11 cellular contexts compared by ENCODE assay signal in the genomic region with DNA sequence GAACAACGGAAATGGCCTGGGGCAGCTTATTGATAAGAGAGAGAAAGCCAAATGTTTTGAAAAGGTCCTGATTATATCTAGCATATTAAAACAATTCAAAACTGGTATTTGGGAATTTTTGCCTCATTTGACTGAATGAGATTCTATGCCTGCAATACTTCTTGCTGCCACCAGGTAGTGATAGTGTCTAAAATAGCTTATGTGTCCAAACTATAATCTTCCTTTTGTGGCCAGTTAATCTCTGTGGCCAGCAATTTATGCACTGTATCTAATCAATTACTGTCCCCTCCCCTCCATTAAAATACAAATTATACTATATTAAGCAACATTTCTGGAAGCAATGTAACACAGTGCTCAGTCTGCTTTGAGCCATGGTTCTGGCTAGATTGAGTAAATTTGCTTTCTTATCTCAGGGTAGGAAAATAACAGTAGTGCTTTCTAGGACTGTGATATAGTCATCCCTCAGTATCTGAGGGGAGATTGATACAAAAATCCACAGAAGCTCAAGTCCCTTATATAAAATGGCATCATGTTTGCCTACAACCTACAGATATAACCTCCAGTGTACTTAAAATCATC.
A peak's percentile ranks its signal among the peaks of the same experiment; 100 is the strongest.
DNase-seq lines count a peak whose midpoint lies in the region; ATAC-seq and TF ChIP-seq lines count a peak whose summit lies in the region.
"Had no signal": no experiment of that assay in that cellular context is flagged by ENCODE, and none has a peak within 500 bp of the region (broad histone marks: within the 10 kb centered on the region; RNA-seq: fewer than 3 reads in every experiment).

No MANE protein-coding gene starts in this region.

- H3K36me3 ChIP-seq in heart left ventricle (no peaks in the 10 kb centered on the region), esophagus squamous epithelium (no peaks in the 10 kb centered on the region), tibial nerve (no peaks in the 10 kb centered on the region)

- no peak overlapping the region for H3K4me3 ChIP-seq in heart left ventricle
- no peak overlapping the region for H3K4me3 ChIP-seq in esophagus squamous epithelium
- H3K4me3 ChIP-seq in tibial nerve, result no peak overlapping the region

- WGBS in heart left ventricle, 4 donors, result 44 to 52% (median 52%) methylated on average over 1 of the region's 1 CpG
- WGBS in esophagus squamous epithelium, 2 donors, result 60 to 76% methylated on average over 1 of the region's 1 CpG
- WGBS in tibial nerve, 2 donors, result 87 to 92% methylated on average over 1 of the region's 1 CpG

- TF ChIP-seq EP300 in tibial nerve (IDR thresholded peaks at IDR 0.05), result no peak

- TF ChIP-seq POLR2A in heart left ventricle (IDR thresholded peaks at IDR 0.05), result no peak
- TF ChIP-seq POLR2A in esophagus squamous epithelium (IDR thresholded peaks at IDR 0.05), result no peak
- no peak for TF ChIP-seq POLR2A in tibial nerve (IDR thresholded peaks at IDR 0.05)

- no peak overlapping the region for H3K27ac ChIP-seq in heart left ventricle
- H3K27ac ChIP-seq in esophagus squamous epithelium, result no peak overlapping the region
- H3K27ac ChIP-seq in tibial nerve, result no peak overlapping the region

- peaks cover 0 to 22% (median 4%) of the 10 kb centered on the region in 9 donors for H3K27me3 ChIP-seq in heart left ventricle
- H3K27me3 ChIP-seq in esophagus squamous epithelium, result peaks cover 0 to 85% (median 0%) of the 10 kb centered on the region in 4 donors
- peaks cover 0 to 5% of the 10 kb centered on the region in 2 donors for H3K27me3 ChIP-seq in tibial nerve

- intact Hi-C loops in heart left ventricle (cut with DNase I), result loop anchor here in 9 of 10 donors (5.0 to 10.0 kb wide), 6 partner anchors 95 to 198 kb away; no protein-coding TSS in a partner anchor
- intact Hi-C loops in Right ventricle myocardium superior (cut with DNase I), result no loop called here
- intact Hi-C loops in esophagus squamous epithelium (cut with DNase I), result loop anchor here (10.0 kb wide), 1 partner anchor 185 kb away; no protein-coding TSS in a partner anchor

- TF ChIP-seq CTCF in heart left ventricle (IDR thresholded peaks at IDR 0.05) (peak in 8 of 12 donors; percentile 21 to 64 (median 36)), esophagus squamous epithelium (IDR thresholded peaks at IDR 0.05) (peak in 5 of 6 experiments; percentile 23 to 74 (median 29)), tibial nerve (IDR thresholded peaks at IDR 0.05) (peak in 4 of 5 experiments; percentile 7 to 27 (median 20))

- H3K4me1 ChIP-seq in heart left ventricle (peaks cover 0 to 21% (median 9%) of the 10 kb centered on the region in 12 donors), esophagus squamous epithelium (peaks cover 2 to 18% (median 5%) of the 10 kb centered on the region in 3 donors), tibial nerve (peaks cover 0 to 22% (median 10%) of the 10 kb centered on the region in 4 donors)

- H3K9me3 ChIP-seq in heart left ventricle, result peaks cover 0 to 22% (median 7%) of the 10 kb centered on the region in 12 donors
- peaks cover 0 to 11% (median 11%) of the 10 kb centered on the region in 3 donors for H3K9me3 ChIP-seq in esophagus squamous epithelium
- peaks cover 0 to 31% (median 6%) of the 10 kb centered on the region in 4 donors for H3K9me3 ChIP-seq in tibial nerve

- ATAC-seq in heart left ventricle (no peak), Right ventricle myocardium superior (ENCODE audit: poor library complexity) (no peak), HG03521 (IDR thresholded peaks at IDR 0.05; ENCODE audit: unreplicated experiment) (no peak)

- DNase-seq in heart left ventricle, result no peak
- no peak for DNase-seq in Right ventricle myocardium superior
- peak; percentile 32 for DNase-seq in OCI-M1 (lab: John Stamatoyannopoulos, UW)
- no peak for DNase-seq in esophagus squamous epithelium (lab: John Stamatoyannopoulos, UW)
- no peak for DNase-seq in tibial nerve (ENCODE audit: low spot score in 2 of 2)
- DNase-seq in GM03348 (ENCODE audit: low spot score), result no peak
- DNase-seq in activated CD4-positive, alpha-beta T cell treated with anti-CD3 and anti-CD28 coated beads, Interleukin-2, amount 50 U/mL, for 48 hours, result no peak
- DNase-seq: activated CD4-positive, alpha-beta memory T cell treated with anti-CD3 and anti-CD28 coated beads, Interleukin-2, amount 10 ng/mL, durations not matched to agents 7 days and 5 days; naive B cell; SIG-M5 had no signal
